In the genomic region with DNA sequence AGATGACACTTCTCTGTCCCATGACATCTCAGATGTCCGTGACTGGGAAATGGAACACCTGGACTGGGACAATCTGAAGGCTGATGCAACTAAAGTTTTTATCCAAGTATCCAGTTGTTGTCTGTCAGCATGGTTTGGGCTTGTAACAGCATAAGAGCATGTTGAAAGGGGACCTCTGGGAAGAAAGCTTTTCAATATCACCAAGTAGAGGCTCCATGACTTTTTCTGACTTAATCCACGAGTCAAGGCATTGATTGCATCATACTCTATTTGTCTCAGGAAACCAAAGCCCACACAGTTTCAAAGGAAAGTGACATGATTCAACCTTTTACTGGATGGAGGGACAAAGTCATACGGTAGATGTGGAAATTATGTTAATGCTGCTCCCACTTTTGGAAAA, we compare ENCODE assay signal across 18 cellular contexts.
DNase-seq lines count a peak whose midpoint lies in the region; ATAC-seq, FAIRE-seq and TF ChIP-seq lines count a peak whose summit lies in the region.
"Had no signal": no experiment of that assay in that cellular context is flagged by ENCODE, and none has a peak within 500 bp of the region (broad histone marks: within the 10 kb centered on the region; RNA-seq: fewer than 3 reads in every experiment).

No MANE protein-coding gene starts in this region.

- H3K4me1 ChIP-seq in HepG2 (ENCODE audit: insufficient read depth, low read length), result no peaks in the 10 kb centered on the region
- H3K4me1 ChIP-seq in right lobe of liver, result no peaks in the 10 kb centered on the region
- no peaks in the 10 kb centered on the region for H3K4me1 ChIP-seq in astrocyte (ENCODE audit: insufficient read depth, low read length)
- no peaks in the 10 kb centered on the region for H3K4me1 ChIP-seq in upper lobe of right lung
- no peaks in the 10 kb centered on the region for H3K4me1 ChIP-seq in small intestine (ENCODE audit: control insufficient read depth in 2 of 2, insufficient read depth in 1 of 2, low read depth in 1 of 2, low read length in 1 of 2)
- H3K4me1 ChIP-seq: Peyer's patch had no signal

- TF ChIP-seq POLR2A in HepG2 (IDR thresholded peaks at IDR 0.05; ENCODE audit: insufficient read depth in 1 of 2, low read depth in 2 of 2, low read length in 2 of 2) (no peak), right lobe of liver (IDR thresholded peaks at IDR 0.05) (no peak)

- CTCF ChIA-PET in HepG2 (lab: Yijun Ruan, JAX; ENCODE audit: low intra/inter-chr PET ratio, low total read pairs), result no interaction called here

- no peak for TF ChIP-seq RAD21 in HepG2 (CRISPR knock-in tag; IDR thresholded peaks at IDR 0.05)

- ATAC-seq in HepG2, result no peak
- no peak for ATAC-seq in right lobe of liver
- peak; percentile 40 for ATAC-seq in upper lobe of right lung
- no peak for ATAC-seq in HG03460 (IDR thresholded peaks at IDR 0.05; ENCODE audit: unreplicated experiment)

- H3K27me3 ChIP-seq in HepG2 (ENCODE audit: control insufficient read depth in 1 of 2, insufficient read depth in 2 of 2, low read length in 2 of 2) (no peaks in the 10 kb centered on the region), right lobe of liver (no peaks in the 10 kb centered on the region), astrocyte (ENCODE audit: insufficient read depth, low read length) (no peaks in the 10 kb centered on the region), upper lobe of right lung (no peaks in the 10 kb centered on the region), small intestine (ENCODE audit: control insufficient read depth in 2 of 2, insufficient read depth in 2 of 2, low read length in 2 of 2) (no peaks in the 10 kb centered on the region)
- H3K27me3 ChIP-seq: Peyer's patch had no signal

- no peak for TF ChIP-seq EP300 in HepG2 (IDR thresholded peaks at IDR 0.05; ENCODE audit: low read depth in 2 of 2, low read length in 2 of 2)
- TF ChIP-seq EP300 in HepG2 (CRISPR knock-in tag; IDR thresholded peaks at IDR 0.05; ENCODE audit: borderline replicate concordance), result no peak

- H3K4me3 Mint-ChIP-seq in astrocyte (ENCODE audit: unreplicated experiment), result no peak overlapping the region
- H3K4me3 Mint-ChIP-seq: CD4-positive, CD25-positive, alpha-beta regulatory T cell; H9 had no signal

- H3K4me2 ChIP-seq in HepG2 (ENCODE audit: low read depth, low read length) (no peak overlapping the region), astrocyte (ENCODE audit: low read length) (no peak overlapping the region)

- peak overlapping the region; percentile 58 for H3K27ac Mint-ChIP-seq in astrocyte (ENCODE audit: unreplicated experiment)
- H3K27ac Mint-ChIP-seq: CD4-positive, CD25-positive, alpha-beta regulatory T cell; H9 had no signal

- BruUV-seq in HepG2 (replicated peaks; lab: Mats Ljungman, UMichigan), result no TSS peak

- H2AFZ ChIP-seq in HepG2 (ENCODE audit: low read length), result no peak overlapping the region
- no peak overlapping the region for H2AFZ ChIP-seq in astrocyte (ENCODE audit: low read depth, low read length)

- H4K20me1 ChIP-seq in HepG2 (ENCODE audit: insufficient read depth, low read length) (no peaks in the 10 kb centered on the region), astrocyte (ENCODE audit: insufficient read depth, low read length) (no peaks in the 10 kb centered on the region)

- H3K4me3 ChIP-seq in HepG2 (replicated peaks in 1 of 3; ENCODE audit: insufficient read depth in 1 of 3, low read depth in 2 of 3, low read length in 3 of 3), result no peak overlapping the region
- H3K4me3 ChIP-seq in right lobe of liver, result no peak overlapping the region
- no peak overlapping the region for H3K4me3 ChIP-seq in astrocyte (ENCODE audit: insufficient read depth, low read depth, low read length)
- H3K4me3 ChIP-seq in foreskin fibroblast (ENCODE audit: low read depth in 1 of 2, low read length in 2 of 2), result no peak overlapping the region
- no peak overlapping the region for H3K4me3 ChIP-seq in upper lobe of right lung
- H3K4me3 ChIP-seq in small intestine (ENCODE audit: low read depth in 1 of 2, low read length in 2 of 2), result no peak overlapping the region
- H3K4me3 ChIP-seq: Peyer's patch had no signal

- DNase-seq in HepG2 (ENCODE audit: low spot score) (no peak), right lobe of liver (no peak), astrocyte (ENCODE audit: low read depth) (no peak), foreskin fibroblast (peak; percentile 23 to 40), upper lobe of right lung (no peak), NCI-H446 (lab: John Stamatoyannopoulos, UW) (no peak), small intestine (no peak)
- DNase-seq: CD4-positive, CD25-positive, alpha-beta regulatory T cell; DND-41; H9; NCI-H1048; NCI-H1694; NCI-H2107; NCI-H446 treated with DMSO at 0.1 percent for 48 hours; NCI-H748 treated with DMSO at 0.1 percent for 48 hours; Peyer's patch; SHP77 had no signal

- 0% methylated on average over 3 of the region's 3 CpGs for WGBS in HepG2 (ENCODE audit: low lambda C conversion rate)
- WGBS in right lobe of liver (ENCODE audit: insufficient coverage, low coverage, low lambda C conversion rate, missing lambda C conversion rate), result 20% methylated on average over 3 of the region's 3 CpGs
- 43 to 59% (median 54%) methylated on average over 3 of the region's 3 CpGs for WGBS in small intestine, 3 donors

- FAIRE-seq in HepG2 (lab: Jason Lieb, UNC) (no peak), astrocyte (lab: Jason Lieb, UNC) (no peak), small intestine (lab: Jason Lieb, UNC) (no peak)

- H3K79me2 ChIP-seq in HepG2 (ENCODE audit: insufficient read depth, low read length), result no peaks in the 10 kb centered on the region
- no peaks in the 10 kb centered on the region for H3K79me2 ChIP-seq in astrocyte (ENCODE audit: insufficient read depth, low read length)

- H3K27ac ChIP-seq in HepG2 (ENCODE audit: extremely low read length, insufficient read depth, low read length) (no peak overlapping the region), right lobe of liver (no peak overlapping the region), astrocyte (ENCODE audit: low read depth, low read length) (no peak overlapping the region), upper lobe of right lung (no peak overlapping the region), small intestine (ENCODE audit: low read depth in 1 of 2, low read length in 1 of 2) (no peak overlapping the region)
- H3K27ac ChIP-seq: Peyer's patch had no signal

- peaks cover 68% of the 10 kb centered on the region for H3K9me3 ChIP-seq in HepG2 (ENCODE audit: low read length)
- no peaks in the 10 kb centered on the region for H3K9me3 ChIP-seq in right lobe of liver
- H3K9me3 ChIP-seq in astrocyte (ENCODE audit: insufficient read depth, low read depth, low read length), result no peaks in the 10 kb centered on the region
- no peaks in the 10 kb centered on the region for H3K9me3 ChIP-seq in upper lobe of right lung
- no peaks in the 10 kb centered on the region for H3K9me3 ChIP-seq in small intestine (ENCODE audit: control insufficient read depth, low read depth)
- H3K9me3 ChIP-seq: Peyer's patch had no signal

- peaks cover 6% of the 10 kb centered on the region for H3K4me1 Mint-ChIP-seq in astrocyte (ENCODE audit: low read depth, unreplicated experiment)
- H3K4me1 Mint-ChIP-seq: CD4-positive, CD25-positive, alpha-beta regulatory T cell; H9 had no signal

- in situ Hi-C loops in HepG2 (cut with HindIII; ENCODE audit: extremely low pct_ligation_motif_present, low pct_unique_long_range_greater_than_20kb), result no loop called here

- H3K9me3 Mint-ChIP-seq in astrocyte (ENCODE audit: unreplicated experiment), result no peaks in the 10 kb centered on the region
- H3K9me3 Mint-ChIP-seq: H9 had no signal

- H3K36me3 ChIP-seq in HepG2 (replicated peaks in 1 of 2; ENCODE audit: control insufficient read depth in 1 of 2, insufficient read depth in 2 of 2, low read length in 2 of 2) (no peaks in the 10 kb centered on the region), right lobe of liver (no peaks in the 10 kb centered on the region), astrocyte (ENCODE audit: insufficient read depth, low read length) (no peaks in the 10 kb centered on the region), upper lobe of right lung (no peaks in the 10 kb centered on the region), small intestine (ENCODE audit: control insufficient read depth in 2 of 2, insufficient read depth in 2 of 2, low read length in 2 of 2) (no peaks in the 10 kb centered on the region)
- H3K36me3 ChIP-seq: Peyer's patch had no signal

- no peak for TF ChIP-seq CTCF in HepG2 (CRISPR knock-in tag; IDR thresholded peaks at IDR 0.05)
- TF ChIP-seq CTCF in right lobe of liver (IDR thresholded peaks at IDR 0.05), result no peak
- TF ChIP-seq CTCF in astrocyte (IDR thresholded peaks at IDR 0.05; ENCODE audit: insufficient read depth, low read depth, low read length), result no peak
- no peak for TF ChIP-seq CTCF in foreskin fibroblast (IDR thresholded peaks at IDR 0.05; ENCODE audit: low read depth, low read length)
- TF ChIP-seq CTCF in upper lobe of right lung (IDR thresholded peaks at IDR 0.05), result no peak

- H3K9ac ChIP-seq in HepG2 (ENCODE audit: insufficient read depth, low read depth, low read length) (no peak overlapping the region), astrocyte (ENCODE audit: low read length) (no peak overlapping the region)

- POLR2A ChIA-PET in HepG2 (lab: Yijun Ruan, JAX), result no interaction called here

- no peaks in the 10 kb centered on the region for H3K36me3 Mint-ChIP-seq in astrocyte (ENCODE audit: low read depth, unreplicated experiment)
- H3K36me3 Mint-ChIP-seq: CD4-positive, CD25-positive, alpha-beta regulatory T cell had no signal

- H3K27me3 Mint-ChIP-seq in astrocyte (ENCODE audit: low read depth, unreplicated experiment), result no peaks in the 10 kb centered on the region
- H3K27me3 Mint-ChIP-seq: CD4-positive, CD25-positive, alpha-beta regulatory T cell had no signal

- intact Hi-C loops in HepG2 (cut with micrococcal nuclease; ENCODE audit: unreplicated experiment) (no loop called here), right lobe of liver (cut with DNase I) (no loop called here), upper lobe of right lung (cut with DNase I) (no loop called here)

TF ChIP-seq in HepG2, 621 proteins besides CTCF, POLR2A, EP300 and RAD21:
- TF ChIP-seq ATF7 (IDR thresholded peaks at IDR 0.05) (0 out of 2 replicates have a peak, but pooled peaks have one; percentile 15), ATF7 (CRISPR knock-in tag; IDR thresholded peaks at IDR 0.05) (no peak), CEBPB (IDR thresholded peaks at IDR 0.05; ENCODE audit: borderline replicate concordance, low read depth, low read length) (peak; percentile 72), HDAC2 (CRISPR knock-in tag; IDR thresholded peaks at IDR 0.05) (no peak)

Comparison
In these comparisons a context has a peak if more than half of its experiments do, and no peak if none do; other contexts are left out.
1. DNase-seq: peak in foreskin fibroblast (2 of 2); none in HepG2 (single experiment), right lobe of liver (0 of 3), astrocyte (single experiment), upper lobe of right lung (single experiment), NCI-H446 (0 of 2) and small intestine (single experiment).